In genomic region chr7:102279537-102280400, GRCh38 we compare ENCODE assay signal across 8 cellular contexts. TPM values are rescaled to one million over a fixed set of nuclear protein-coding genes. Genes with fewer than 3 reads are reported as not detected.
DNase-seq lines count a peak whose midpoint lies in the region; ATAC-seq, FAIRE-seq and TF ChIP-seq lines count a peak whose summit lies in the region.

No MANE protein-coding gene starts in this region.

- H3K9ac ChIP-seq in BLaER1: peak overlapping the region; percentile 66

- TF ChIP-seq CTCF in HL-60 (IDR thresholded peaks at IDR 0.05; ENCODE audit: insufficient read depth, low read length): peak; percentile 80

- H3K4me3 ChIP-seq in BLaER1 (peak overlapping the region; percentile 26), HL-60 (replicated peaks; ENCODE audit: insufficient read depth, low read length) (no peak overlapping the region)

- H3K36me3 ChIP-seq in BLaER1: peaks cover 7% of the 10 kb centered on the region; the same call in 1 of the 2 replicates

- H3K27ac ChIP-seq in BLaER1 (peak overlapping the region; percentile 76), HL-60 (replicated peaks) (no peak overlapping the region)

- peaks cover 4% of the 10 kb centered on the region; the same call in 1 of the 2 replicates for H4K20me1 ChIP-seq in BLaER1

- H3K4me2 ChIP-seq in BLaER1: peak overlapping the region; percentile 93

- FAIRE-seq in RCC 7860 (lab: Jason Lieb, UNC): no peak

- DNase-seq in HL-60 (ENCODE audit: low read depth in 1 of 2, low spot score in 1 of 2) (peak in 1 of 2 experiments; percentile 79), RCC 7860 (ENCODE audit: low spot score) (peak; percentile 50), glomerular visceral epithelial cell (ENCODE audit: extremely low spot score) (peak; percentile 60), pulmonary artery endothelial cell (ENCODE audit: low read depth, low spot score) (peak; percentile 11)
- DNase-seq in activated gamma-delta T cell treated with anti-CD3 and anti-CD28 coated beads, Interleukin-2, amount 50 U/mL, for 16 hours (ENCODE audit: low read depth): peak; percentile 40

- H3K9me3 ChIP-seq in BLaER1: no peaks in the 10 kb centered on the region

- no peaks in the 10 kb centered on the region for H3K27me3 ChIP-seq in BLaER1
- no peaks in the 10 kb centered on the region for H3K27me3 ChIP-seq in HL-60 (ENCODE audit: insufficient read depth, poor library complexity, severe bottlenecking)

- peaks cover 39% of the 10 kb centered on the region for H3K4me1 ChIP-seq in BLaER1

- peak; percentile 78 for ATAC-seq in GM19035 (IDR thresholded peaks at IDR 0.05; ENCODE audit: unreplicated experiment)
- ATAC-seq in HG02981 (IDR thresholded peaks at IDR 0.05; ENCODE audit: unreplicated experiment): no peak

RNA-seq across cellular contexts. Expression of gene SH2B2, which starts 6.9 kb away (rescaled TPM):
- total RNA-seq in pulmonary artery endothelial cell: 0.86 and 0.88 TPM in 2 replicates
